In genomic region chr4:22870847-22871246, GRCh38 we compare ENCODE assay signal across 9 cellular contexts.
"Had no signal": no experiment of that assay in that cellular context is flagged by ENCODE, and none has a peak within 500 bp of the region (broad histone marks: within the 10 kb centered on the region; RNA-seq: fewer than 3 reads in every experiment).

No MANE protein-coding gene starts in this region.

- H3K4me3 Mint-ChIP-seq: GM23338, H9, HFFc6 had no signal

- H3K4me1 ChIP-seq: HAP-1 had no signal

- H3K9me3 Mint-ChIP-seq: GM23338, H9 had no signal

- H3K27ac Mint-ChIP-seq: GM23338, H9, HFFc6 had no signal

- H3K9me3 ChIP-seq: HAP-1 had no signal

- H3K4me3 ChIP-seq: GM23248, GM23338, HAP-1 had no signal

- H3K4me2 ChIP-seq: GM23338 had no signal

- DNase-seq: GM23248, GOT3, H7, H9, HCEC 1CT, HFFc6 had no signal

- ATAC-seq: GM23338, HCT116 had no signal

- H3K27ac ChIP-seq: GM23248 had no signal

- H2AFZ ChIP-seq: GM23248, GM23338 had no signal

- H3K9ac ChIP-seq: GM23248 had no signal

- H3K4me1 Mint-ChIP-seq: GM23338, H9 had no signal

- H3K36me3 ChIP-seq: HAP-1 had no signal
